13 cellular contexts compared by ENCODE assay signal in genomic region chr17:29283496-29283895, GRCh38. TPM values are rescaled to one million over a fixed set of nuclear protein-coding genes. Genes with fewer than 3 reads are reported as not detected.
A peak's percentile ranks its signal among the peaks of the same experiment; 100 is the strongest.
DNase-seq lines count a peak whose midpoint lies in the region; ATAC-seq, FAIRE-seq and TF ChIP-seq lines count a peak whose summit lies in the region.
"Had no signal": no experiment of that assay in that cellular context is flagged by ENCODE, and none has a peak within 500 bp of the region (broad histone marks: within the 10 kb centered on the region; RNA-seq: fewer than 3 reads in every experiment).

No MANE protein-coding gene starts in this region.

- peaks cover 75% of the 10 kb centered on the region for H3K4me1 Mint-ChIP-seq in CD8-positive, alpha-beta T cell (ENCODE audit: low read depth)
- peaks cover 34% of the 10 kb centered on the region for H3K4me1 Mint-ChIP-seq in astrocyte (ENCODE audit: low read depth, unreplicated experiment)
- peaks cover 47 to 82% (median 70%) of the 10 kb centered on the region in 7 donors for H3K4me1 Mint-ChIP-seq in naive thymus-derived CD4-positive, alpha-beta T cell

- peak overlapping the region; percentile 2 for H3K4me2 ChIP-seq in astrocyte (ENCODE audit: low read length)

- peak; percentile 55 for ATAC-seq in CD8-positive, alpha-beta T cell
- ATAC-seq in naive thymus-derived CD4-positive, alpha-beta T cell, result no peak
- ATAC-seq in HG03342 (IDR thresholded peaks at IDR 0.05; ENCODE audit: unreplicated experiment), result no peak

- H3K9me3 Mint-ChIP-seq in CD8-positive, alpha-beta T cell, result peaks cover 8% of the 10 kb centered on the region
- peaks cover 7% of the 10 kb centered on the region for H3K9me3 Mint-ChIP-seq in astrocyte (ENCODE audit: unreplicated experiment)
- peaks cover 0 to 18% (median 12%) of the 10 kb centered on the region in 11 donors for H3K9me3 Mint-ChIP-seq in naive thymus-derived CD4-positive, alpha-beta T cell

- TF ChIP-seq POLR2A in GM12891 (IDR thresholded peaks at IDR 0.05; ENCODE audit: low read depth, low read length), result no peak

- no peak overlapping the region for H3K4me3 ChIP-seq in CD8-positive, alpha-beta T cell (ENCODE audit: low read depth, low read length)
- H3K4me3 ChIP-seq in HFF-Myc (replicated peaks; ENCODE audit: low read depth, low read length) (no peak overlapping the region), astrocyte (ENCODE audit: insufficient read depth, low read depth, low read length) (no peak overlapping the region)
- H3K4me3 ChIP-seq in naive thymus-derived CD4-positive, alpha-beta T cell (ENCODE audit: low read length), result no peak overlapping the region

- no peak for TF ChIP-seq CTCF in CD8-positive, alpha-beta T cell (IDR thresholded peaks at IDR 0.05)
- peak; percentile 26 for TF ChIP-seq CTCF in HFF-Myc (IDR thresholded peaks at IDR 0.05; ENCODE audit: low read depth, low read length, missing control alignments)
- no peak for TF ChIP-seq CTCF in astrocyte (IDR thresholded peaks at IDR 0.05; ENCODE audit: insufficient read depth, low read depth, low read length)

- CTCF ChIA-PET in CD8-positive, alpha-beta T cell (lab: Charles Lee), result interaction anchor here (0.5 to 1.6 kb wide), 6 partner anchors 9 to 133 kb away, joined by 3 to 4 read pairs (median 3); no protein-coding TSS in a partner anchor
- CTCF ChIA-PET in naive thymus-derived CD4-positive, alpha-beta T cell (lab: Charles Lee), result no interaction called here

- H3K36me3 Mint-ChIP-seq in CD8-positive, alpha-beta T cell, result peaks cover 81% of the 10 kb centered on the region
- H3K36me3 Mint-ChIP-seq in astrocyte (ENCODE audit: low read depth, unreplicated experiment), result peaks cover 36% of the 10 kb centered on the region
- H3K36me3 Mint-ChIP-seq in naive thymus-derived CD4-positive, alpha-beta T cell, result peaks cover 14 to 80% (median 57%) of the 10 kb centered on the region in 5 donors

- no peaks in the 10 kb centered on the region for H3K9me3 ChIP-seq in CD8-positive, alpha-beta T cell (ENCODE audit: low read length)
- no peaks in the 10 kb centered on the region for H3K9me3 ChIP-seq in astrocyte (ENCODE audit: insufficient read depth, low read depth, low read length)
- H3K9me3 ChIP-seq in naive thymus-derived CD4-positive, alpha-beta T cell (ENCODE audit: control insufficient read depth in 2 of 3, low read length in 3 of 3), result peaks cover 0 to 11% (median 0%) of the 10 kb centered on the region in 3 experiments

- H3K27ac ChIP-seq in CD8-positive, alpha-beta T cell (ENCODE audit: low read depth, low read length), result no peak overlapping the region
- no peak overlapping the region for H3K27ac ChIP-seq in astrocyte (ENCODE audit: low read depth, low read length)
- no peak overlapping the region for H3K27ac ChIP-seq in naive thymus-derived CD4-positive, alpha-beta T cell (ENCODE audit: low read depth, low read length)

- peak overlapping the region; percentile 58 for H3K4me3 Mint-ChIP-seq in CD8-positive, alpha-beta T cell
- peak overlapping the region; percentile 62 for H3K4me3 Mint-ChIP-seq in astrocyte (ENCODE audit: unreplicated experiment)
- H3K4me3 Mint-ChIP-seq in naive thymus-derived CD4-positive, alpha-beta T cell, result peak overlapping the region; percentile 27 to 80 (median 68)

- DNase-seq in CD8-positive, alpha-beta T cell, result no peak
- no peak for DNase-seq in HFF-Myc (ENCODE audit: extremely low read depth, low read depth)
- DNase-seq in astrocyte (ENCODE audit: low read depth), result no peak
- DNase-seq in naive thymus-derived CD4-positive, alpha-beta T cell, result no peak
- DNase-seq in GM12891 (ENCODE audit: insufficient read length, low spot score), result no peak
- no peak for DNase-seq in NCI-H510A treated with DMSO at 0.1 percent for 48 hours (lab: John Stamatoyannopoulos, UW)
- no peak for DNase-seq in NCI-H1694 treated with DMSO at 0.1 percent for 48 hours (lab: John Stamatoyannopoulos, UW)
- DNase-seq: activated naive CD4-positive, alpha-beta T cell treated with Interleukin-2 at 50 U/mL for 16 hours; effector memory CD4-positive, alpha-beta T cell; NCI-H1436; stimulated activated naive CD4-positive, alpha-beta T cell treated with Interleukin-2 at 50 U/mL for 16 hours had no signal

- H2AFZ ChIP-seq in astrocyte (ENCODE audit: low read depth, low read length), result no peak overlapping the region

- peaks cover 97% of the 10 kb centered on the region for H4K20me1 ChIP-seq in astrocyte (ENCODE audit: insufficient read depth, low read length)

- no peak for FAIRE-seq in astrocyte (lab: Jason Lieb, UNC)
- no peak for FAIRE-seq in GM12891 (lab: Jason Lieb, UNC)

- POLR2A ChIA-PET in CD8-positive, alpha-beta T cell (lab: Charles Lee), result interaction anchor here (1.8 kb wide), 1 partner anchor 11 kb away, joined by 6 read pairs; the partner anchor contains the start of gene NUFIP2
- POLR2A ChIA-PET in naive thymus-derived CD4-positive, alpha-beta T cell (lab: Charles Lee), result interaction anchor here (1.0 to 1.4 kb wide), 3 partner anchors 9 to 13 kb away, joined by 3 to 7 read pairs (median 5); partner anchors contain the start of gene NUFIP2

- peak overlapping the region; percentile 67 for H3K27ac Mint-ChIP-seq in CD8-positive, alpha-beta T cell
- no peak overlapping the region for H3K27ac Mint-ChIP-seq in astrocyte (ENCODE audit: unreplicated experiment)
- H3K27ac Mint-ChIP-seq in naive thymus-derived CD4-positive, alpha-beta T cell, result peak overlapping the region in 3 of 9 donors; percentile 14 to 57 (median 38)

- H3K27me3 Mint-ChIP-seq in CD8-positive, alpha-beta T cell (ENCODE audit: low read depth), result no peaks in the 10 kb centered on the region
- H3K27me3 Mint-ChIP-seq in astrocyte (ENCODE audit: low read depth, unreplicated experiment), result no peaks in the 10 kb centered on the region
- H3K27me3 Mint-ChIP-seq in naive thymus-derived CD4-positive, alpha-beta T cell, result no peaks in the 10 kb centered on the region

- intact Hi-C loops in CD8-positive, alpha-beta T cell (cut with DNase I, micrococcal nuclease), result no loop called here
- intact Hi-C loops in naive thymus-derived CD4-positive, alpha-beta T cell (cut with micrococcal nuclease), result no loop called here

- peaks cover 99% of the 10 kb centered on the region for H3K79me2 ChIP-seq in astrocyte (ENCODE audit: insufficient read depth, low read length)

- no peaks in the 10 kb centered on the region for H3K27me3 ChIP-seq in CD8-positive, alpha-beta T cell (ENCODE audit: insufficient read depth, low read length)
- no peaks in the 10 kb centered on the region for H3K27me3 ChIP-seq in astrocyte (ENCODE audit: insufficient read depth, low read length)
- H3K27me3 ChIP-seq in naive thymus-derived CD4-positive, alpha-beta T cell (ENCODE audit: control insufficient read depth in 2 of 2, insufficient read depth in 2 of 2, low read length in 2 of 2), result no peaks in the 10 kb centered on the region

- peaks cover 45% of the 10 kb centered on the region for H3K4me1 ChIP-seq in CD8-positive, alpha-beta T cell (ENCODE audit: insufficient read depth, low read length)
- peaks cover 2% of the 10 kb centered on the region for H3K4me1 ChIP-seq in astrocyte (ENCODE audit: insufficient read depth, low read length)
- peaks cover 24 to 38% of the 10 kb centered on the region in 2 donors for H3K4me1 ChIP-seq in naive thymus-derived CD4-positive, alpha-beta T cell (ENCODE audit: control insufficient read depth in 2 of 2, insufficient read depth in 2 of 2, low read length in 2 of 2)

- no peak overlapping the region for H3K9ac ChIP-seq in astrocyte (ENCODE audit: low read length)

- H3K36me3 ChIP-seq in CD8-positive, alpha-beta T cell (ENCODE audit: insufficient read depth, low read length), result peaks cover 36% of the 10 kb centered on the region
- peaks cover 60% of the 10 kb centered on the region for H3K36me3 ChIP-seq in astrocyte (ENCODE audit: insufficient read depth, low read length)
- H3K36me3 ChIP-seq in naive thymus-derived CD4-positive, alpha-beta T cell (ENCODE audit: control insufficient read depth in 2 of 3, insufficient read depth in 3 of 3, low read length in 3 of 3), result peaks cover 17 to 79% (median 23%) of the 10 kb centered on the region in 3 experiments

TF ChIP-seq in GM12891, 5 proteins besides CTCF, POLR2A, EP300 and RAD21:
- TF ChIP-seq PAX5 (IDR thresholded peaks at IDR 0.05; ENCODE audit: insufficient read depth, low read length, severe bottlenecking) (no peak), SPI1 (IDR thresholded peaks at IDR 0.05; ENCODE audit: low read depth, low read length) (no peak), TAF1 (IDR thresholded peaks at IDR 0.05; ENCODE audit: low read depth, low read length) (no peak)

RNA-seq across cellular contexts. Expression of gene NUFIP2, which starts 10.5 kb away (rescaled TPM):
- 10 to 100 TPM; 67.9 to 71.8 TPM for total RNA-seq in CD8-positive, alpha-beta T cell
- 73.7 and 79.8 TPM in 2 replicates for total RNA-seq in astrocyte
- total RNA-seq in naive thymus-derived CD4-positive, alpha-beta T cell, result 10 to 100 TPM; 60.4 to 85.3 (median 73.0) TPM
- 1 to 10 TPM; 5.3 to 7.5 TPM for polyA plus RNA-seq in naive thymus-derived CD4-positive, alpha-beta T cell
- 12.3 TPM for polyA plus RNA-seq in GM12891 (2012; ENCODE audit: low read depth, missing spikeins)

RNA-seq across cellular contexts. Expression of gene CRYBA1, which starts 36.8 kb away (rescaled TPM):
- not detected for total RNA-seq in CD8-positive, alpha-beta T cell
- not detected in 2 replicates for total RNA-seq in astrocyte
- not detected for total RNA-seq in naive thymus-derived CD4-positive, alpha-beta T cell
- not detected for polyA plus RNA-seq in naive thymus-derived CD4-positive, alpha-beta T cell
- polyA plus RNA-seq in GM12891 (2012; ENCODE audit: low read depth, missing spikeins), result not detected
- total RNA-seq: myocyte had no signal
